Comparison of ENCODE assay signal across 8 cellular contexts in the genomic region with DNA sequence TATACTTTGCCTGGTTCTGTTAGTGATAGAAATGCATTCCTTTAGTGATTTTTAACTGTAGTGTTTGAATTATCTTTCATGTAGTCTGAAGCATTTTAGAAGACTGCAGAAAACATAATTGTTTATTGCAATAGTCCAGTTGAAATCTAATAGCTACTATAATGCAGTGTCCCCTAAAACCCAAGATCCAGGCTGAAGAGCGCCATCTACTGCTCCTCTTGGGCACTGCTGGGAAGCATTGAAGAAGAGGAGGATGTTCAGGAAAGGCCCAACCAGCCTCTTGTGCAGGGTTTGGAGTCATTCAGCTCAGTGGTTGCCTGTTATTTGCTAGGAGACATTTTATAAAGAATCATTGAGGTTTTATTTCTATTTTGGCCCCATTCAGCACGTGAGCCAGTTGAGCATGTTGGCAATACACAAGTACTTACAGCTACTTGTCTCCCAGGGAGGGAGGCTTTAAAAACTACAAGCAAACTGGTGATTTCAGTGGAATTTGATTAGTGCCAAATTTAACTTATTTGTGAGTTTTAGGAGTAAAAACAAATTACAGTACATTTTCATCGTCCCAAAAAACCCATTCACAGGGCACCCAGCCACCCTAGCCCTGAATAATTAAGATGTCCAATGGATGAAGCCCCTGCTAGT.
DNase-seq lines count a peak whose midpoint lies in the region; ATAC-seq, FAIRE-seq and TF ChIP-seq lines count a peak whose summit lies in the region.

No MANE protein-coding gene starts in this region.

- peaks cover 10% of the 10 kb centered on the region for H3K4me1 Mint-ChIP-seq in activated CD4-positive, alpha-beta T cell treated with anti-CD3 and anti-CD28 coated beads, Interleukin-2, amount 10 ng/mL, durations not matched to agents 24 days and 14 days

- peak; percentile 82 for FAIRE-seq in GM12891 (lab: Jason Lieb, UNC)

- no peak overlapping the region for H3K27ac Mint-ChIP-seq in activated CD4-positive, alpha-beta T cell treated with anti-CD3 and anti-CD28 coated beads, Interleukin-2, amount 10 ng/mL, durations not matched to agents 24 days and 14 days

- DNase-seq in A172 (ENCODE audit: low spot score) (peak; percentile 46), GM12891 (ENCODE audit: insufficient read length, low spot score) (no peak), NCI-H2227 treated with DMSO at 0.1 percent for 48 hours (lab: John Stamatoyannopoulos, UW) (peak; percentile 22), dedifferentiated amniotic fluid mesenchymal stem cell (ENCODE audit: extremely low spot score) (peak; percentile 82), lower leg skin (ENCODE audit: low spot score in 2 of 2) (peak; percentile 72 to 92)
- DNase-seq in activated CD4-positive, alpha-beta T cell treated with anti-CD3 and anti-CD28 coated beads, Interleukin-2, amount 10 ng/mL, durations not matched to agents 24 days and 14 days = peak; percentile 90
- DNase-seq in stimulated activated CD8-positive, alpha-beta memory T cell treated with anti-CD3 and anti-CD28 coated beads, Interleukin-12 subunit alpha, Interleukin-12 subunit beta, amount 100 ng/mL, for 4 hours (ENCODE audit: low read depth) = peak; percentile 10

- no peak for TF ChIP-seq POLR2A in GM12891 (IDR thresholded peaks at IDR 0.05; ENCODE audit: low read depth, low read length)
- no peak for TF ChIP-seq POLR2A in lower leg skin (IDR thresholded peaks at IDR 0.05)

- WGBS in lower leg skin, 2 donors = 34 to 47% methylated on average over 3 of the region's 3 CpGs

- H3K4me3 Mint-ChIP-seq in activated CD4-positive, alpha-beta T cell treated with anti-CD3 and anti-CD28 coated beads, Interleukin-2, amount 10 ng/mL, durations not matched to agents 24 days and 14 days = no peak overlapping the region

- intact Hi-C loops in activated CD4-positive, alpha-beta T cell treated with anti-CD3 and anti-CD28 coated beads, Interleukin-2, amount 10 ng/mL, durations not matched to agents 24 days and 14 days (cut with micrococcal nuclease) = loop anchor here (5.0 kb wide), 3 partner anchors 82 to 183 kb away; partner anchors contain the start of gene ASCC2
- intact Hi-C loops in lower leg skin (cut with DNase I; ENCODE audit: low total_unique reads) = loop anchor here (10.0 kb wide), 1 partner anchor 371 kb away; no protein-coding TSS in a partner anchor

- no peak for ATAC-seq in HG03159 (IDR thresholded peaks at IDR 0.05; ENCODE audit: unreplicated experiment)

- TF ChIP-seq CTCF in lower leg skin (IDR thresholded peaks at IDR 0.05) = peak in 2 of 3 donors; percentile 47 to 60

- H3K27me3 Mint-ChIP-seq in activated CD4-positive, alpha-beta T cell treated with anti-CD3 and anti-CD28 coated beads, Interleukin-2, amount 10 ng/mL, durations not matched to agents 24 days and 14 days = no peaks in the 10 kb centered on the region

- H3K9me3 Mint-ChIP-seq in activated CD4-positive, alpha-beta T cell treated with anti-CD3 and anti-CD28 coated beads, Interleukin-2, amount 10 ng/mL, durations not matched to agents 24 days and 14 days = no peaks in the 10 kb centered on the region

- no peak overlapping the region for H3K4me3 ChIP-seq in lower leg skin (ENCODE audit: low read depth, poor library complexity, severe bottlenecking)

- peaks cover 28% of the 10 kb centered on the region for H3K36me3 Mint-ChIP-seq in activated CD4-positive, alpha-beta T cell treated with anti-CD3 and anti-CD28 coated beads, Interleukin-2, amount 10 ng/mL, durations not matched to agents 24 days and 14 days (ENCODE audit: low read depth)

TF ChIP-seq in GM12891, 5 proteins besides CTCF, POLR2A, EP300 and RAD21:
- TF ChIP-seq TAF1 (IDR thresholded peaks at IDR 0.05; ENCODE audit: low read depth, low read length) (no peak), POLR2AphosphoS5 (IDR thresholded peaks at IDR 0.05; ENCODE audit: low read depth, low read length) (no peak), PAX5 (IDR thresholded peaks at IDR 0.05; ENCODE audit: insufficient read depth, low read length, severe bottlenecking) (no peak), POU2F2 (IDR thresholded peaks at IDR 0.05; ENCODE audit: low read depth, low read length) (no peak; the same call in 1 of the 2 replicates), SPI1 (IDR thresholded peaks at IDR 0.05; ENCODE audit: low read depth, low read length) (no peak)
